ENCODE assay signal across 1 cellular context in genomic region chr10:60488111-60488669, GRCh38.
TF ChIP-seq lines count a peak whose summit lies in the region.

No MANE protein-coding gene starts in this region.

TF ChIP-seq in GM23338, 12 proteins besides CTCF, POLR2A, EP300 and RAD21:
- TF ChIP-seq, protein P1, sequence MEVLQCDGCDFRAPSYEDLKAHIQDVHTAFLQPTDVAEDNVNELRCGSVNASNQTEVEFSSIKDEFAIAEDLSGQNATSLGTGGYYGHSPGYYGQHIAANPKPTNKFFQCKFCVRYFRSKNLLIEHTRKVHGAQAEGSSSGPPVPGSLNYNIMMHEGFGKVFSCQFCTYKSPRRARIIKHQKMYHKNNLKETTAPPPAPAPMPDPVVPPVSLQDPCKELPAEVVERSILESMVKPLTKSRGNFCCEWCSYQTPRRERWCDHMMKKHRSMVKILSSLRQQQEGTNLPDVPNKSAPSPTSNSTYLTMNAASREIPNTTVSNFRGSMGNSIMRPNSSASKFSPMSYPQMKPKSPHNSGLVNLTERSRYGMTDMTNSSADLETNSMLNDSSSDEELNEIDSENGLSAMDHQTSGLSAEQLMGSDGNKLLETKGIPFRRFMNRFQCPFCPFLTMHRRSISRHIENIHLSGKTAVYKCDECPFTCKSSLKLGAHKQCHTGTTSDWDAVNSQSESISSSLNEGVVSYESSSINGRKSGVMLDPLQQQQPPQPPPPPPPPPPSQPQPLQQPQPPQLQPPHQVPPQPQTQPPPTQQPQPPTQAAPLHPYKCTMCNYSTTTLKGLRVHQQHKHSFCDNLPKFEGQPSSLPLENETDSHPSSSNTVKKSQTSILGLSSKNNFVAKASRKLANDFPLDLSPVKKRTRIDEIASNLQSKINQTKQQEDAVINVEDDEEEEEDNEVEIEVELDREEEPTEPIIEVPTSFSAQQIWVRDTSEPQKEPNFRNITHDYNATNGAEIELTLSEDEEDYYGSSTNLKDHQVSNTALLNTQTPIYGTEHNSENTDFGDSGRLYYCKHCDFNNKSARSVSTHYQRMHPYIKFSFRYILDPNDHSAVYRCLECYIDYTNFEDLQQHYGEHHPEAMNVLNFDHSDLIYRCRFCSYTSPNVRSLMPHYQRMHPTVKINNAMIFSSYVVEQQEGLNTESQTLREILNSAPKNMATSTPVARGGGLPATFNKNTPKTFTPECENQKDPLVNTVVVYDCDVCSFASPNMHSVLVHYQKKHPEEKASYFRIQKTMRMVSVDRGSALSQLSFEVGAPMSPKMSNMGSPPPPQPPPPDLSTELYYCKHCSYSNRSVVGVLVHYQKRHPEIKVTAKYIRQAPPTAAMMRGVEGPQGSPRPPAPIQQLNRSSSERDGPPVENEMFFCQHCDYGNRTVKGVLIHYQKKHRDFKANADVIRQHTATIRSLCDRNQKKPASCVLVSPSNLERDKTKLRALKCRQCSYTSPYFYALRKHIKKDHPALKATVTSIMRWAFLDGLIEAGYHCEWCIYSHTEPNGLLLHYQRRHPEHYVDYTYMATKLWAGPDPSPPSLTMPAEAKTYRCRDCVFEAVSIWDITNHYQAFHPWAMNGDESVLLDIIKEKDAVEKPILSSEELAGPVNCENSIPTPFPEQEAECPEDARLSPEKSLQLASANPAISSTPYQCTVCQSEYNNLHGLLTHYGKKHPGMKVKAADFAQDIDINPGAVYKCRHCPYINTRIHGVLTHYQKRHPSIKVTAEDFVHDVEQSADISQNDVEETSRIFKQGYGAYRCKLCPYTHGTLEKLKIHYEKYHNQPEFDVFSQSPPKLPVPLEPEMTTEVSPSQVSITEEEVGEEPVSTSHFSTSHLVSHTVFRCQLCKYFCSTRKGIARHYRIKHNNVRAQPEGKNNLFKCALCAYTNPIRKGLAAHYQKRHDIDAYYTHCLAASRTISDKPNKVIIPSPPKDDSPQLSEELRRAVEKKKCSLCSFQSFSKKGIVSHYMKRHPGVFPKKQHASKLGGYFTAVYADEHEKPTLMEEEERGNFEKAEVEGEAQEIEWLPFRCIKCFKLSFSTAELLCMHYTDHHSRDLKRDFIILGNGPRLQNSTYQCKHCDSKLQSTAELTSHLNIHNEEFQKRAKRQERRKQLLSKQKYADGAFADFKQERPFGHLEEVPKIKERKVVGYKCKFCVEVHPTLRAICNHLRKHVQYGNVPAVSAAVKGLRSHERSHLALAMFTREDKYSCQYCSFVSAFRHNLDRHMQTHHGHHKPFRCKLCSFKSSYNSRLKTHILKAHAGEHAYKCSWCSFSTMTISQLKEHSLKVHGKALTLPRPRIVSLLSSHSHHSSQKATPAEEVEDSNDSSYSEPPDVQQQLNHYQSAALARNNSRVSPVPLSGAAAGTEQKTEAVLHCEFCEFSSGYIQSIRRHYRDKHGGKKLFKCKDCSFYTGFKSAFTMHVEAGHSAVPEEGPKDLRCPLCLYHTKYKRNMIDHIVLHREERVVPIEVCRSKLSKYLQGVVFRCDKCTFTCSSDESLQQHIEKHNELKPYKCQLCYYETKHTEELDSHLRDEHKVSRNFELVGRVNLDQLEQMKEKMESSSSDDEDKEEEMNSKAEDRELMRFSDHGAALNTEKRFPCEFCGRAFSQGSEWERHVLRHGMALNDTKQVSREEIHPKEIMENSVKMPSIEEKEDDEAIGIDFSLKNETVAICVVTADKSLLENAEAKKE (CRISPR knock-in tag; IDR thresholded peaks at IDR 0.05), result no peak
- no peak for TF ChIP-seq JUNB (IDR thresholded peaks at IDR 0.05; ENCODE audit: unreplicated experiment)
- no peak for TF ChIP-seq ZNF114 (CRISPR knock-in tag; IDR thresholded peaks at IDR 0.05)
- TF ChIP-seq NANOG (IDR thresholded peaks at IDR 0.05; ENCODE audit: borderline replicate concordance), result no peak
- no peak for TF ChIP-seq EZH2phosphoT487 (IDR thresholded peaks at IDR 0.05; ENCODE audit: unreplicated experiment)
- TF ChIP-seq CREB1 (CRISPR knock-in tag; IDR thresholded peaks at IDR 0.05; ENCODE audit: low read depth), result no peak
- TF ChIP-seq ZNF331 (CRISPR knock-in tag; IDR thresholded peaks at IDR 0.05; ENCODE audit: low read depth), result no peak
- TF ChIP-seq EZH2 (IDR thresholded peaks at IDR 0.05; ENCODE audit: low read depth, unreplicated experiment), result no peak
- TF ChIP-seq STAT1 (IDR thresholded peaks at IDR 0.05; ENCODE audit: unreplicated experiment), result no peak
